In genomic region chr9:76413658-76414057, GRCh38 we compare ENCODE assay signal across 8 cellular contexts.
"Had no signal": no experiment of that assay in that cellular context is flagged by ENCODE, and none has a peak within 500 bp of the region (broad histone marks: within the 10 kb centered on the region; RNA-seq: fewer than 3 reads in every experiment).

No MANE protein-coding gene starts in this region.

- H3K27ac ChIP-seq: HL-60, KMS-11 had no signal

- H3K4me3 ChIP-seq: K562 had no signal

- FAIRE-seq: HTR-8/SVneo, K562 had no signal

- H3K27me3 Mint-ChIP-seq: IgD-negative memory B cell had no signal

- DNase-seq: IMR-90, KBM-7, KG1 had no signal

- H3K9ac ChIP-seq: KMS-11 had no signal

- H3K4me3 Mint-ChIP-seq: IgD-negative memory B cell had no signal

- ATAC-seq: K562 had no signal
